Comparison of ENCODE assay signal across 17 cellular contexts in the genomic region with DNA sequence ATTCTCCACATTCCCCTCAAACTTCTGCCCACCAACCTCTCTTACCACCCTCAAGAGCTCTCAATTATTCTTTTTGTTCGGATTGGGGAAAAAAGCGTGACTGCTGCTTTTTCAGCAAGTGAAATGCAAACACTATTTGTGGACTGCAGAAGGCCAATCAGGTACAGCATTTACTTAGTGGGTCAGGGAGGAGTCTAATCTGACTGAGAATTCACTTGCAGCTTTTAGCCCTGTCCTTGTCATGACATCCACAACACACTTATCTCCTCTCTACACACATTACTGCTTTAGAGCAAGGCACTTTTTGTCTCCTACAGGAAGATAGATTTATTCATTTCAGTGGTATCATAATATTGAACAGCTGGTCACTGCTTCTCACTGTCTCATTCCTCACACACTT.
A peak's percentile ranks its signal among the peaks of the same experiment; 100 is the strongest.
DNase-seq lines count a peak whose midpoint lies in the region; ATAC-seq and TF ChIP-seq lines count a peak whose summit lies in the region.
"Had no signal": no experiment of that assay in that cellular context is flagged by ENCODE, and none has a peak within 500 bp of the region (broad histone marks: within the 10 kb centered on the region; RNA-seq: fewer than 3 reads in every experiment).

No MANE protein-coding gene starts in this region.

- H3K4me2 ChIP-seq in mammary epithelial cell (ENCODE audit: insufficient read depth, low read depth, low read length): no peak overlapping the region

- CTCF ChIA-PET in mammary epithelial cell (lab: Charles Lee; ENCODE audit: low non-redundant PET) (no interaction called here), MCF 10A (lab: Yijun Ruan, JAX) (interaction anchor here (0.9 to 1.0 kb wide), 2 partner anchors 13 to 57 kb away, joined by 3 to 4 read pairs; no protein-coding TSS in a partner anchor)

- TF ChIP-seq POLR2A in heart left ventricle (IDR thresholded peaks at IDR 0.05): no peak

- BruUV-seq in mammary epithelial cell (replicated peaks; lab: Mats Ljungman, UMichigan) (no TSS peak), MCF 10A (replicated peaks; lab: Mats Ljungman, UMichigan) (no TSS peak)

- no peak overlapping the region for H3K4me3 ChIP-seq in mammary epithelial cell (replicated peaks in 1 of 3; ENCODE audit: insufficient read depth in 1 of 3, low read depth in 2 of 3, low read length in 3 of 3)
- H3K4me3 ChIP-seq in endodermal cell (ENCODE audit: low read length): no peak overlapping the region
- no peak overlapping the region for H3K4me3 ChIP-seq in heart left ventricle

- H3K27me3 ChIP-seq in mammary epithelial cell (ENCODE audit: insufficient read depth, low read length) (peaks cover 2% of the 10 kb centered on the region), endodermal cell (ENCODE audit: control insufficient read depth, insufficient read depth, low read length, poor library complexity, severe bottlenecking) (no peaks in the 10 kb centered on the region), heart left ventricle (no peaks in the 10 kb centered on the region)

- H3K4me1 ChIP-seq in mammary epithelial cell (ENCODE audit: insufficient read depth, low read length) (peaks cover 3% of the 10 kb centered on the region), endodermal cell (ENCODE audit: control insufficient read depth, insufficient read depth, low read length) (no peaks in the 10 kb centered on the region), heart left ventricle (no peaks in the 10 kb centered on the region)

- H3K36me3 ChIP-seq in mammary epithelial cell (ENCODE audit: insufficient read depth, low read length): no peaks in the 10 kb centered on the region
- H3K36me3 ChIP-seq in endodermal cell (ENCODE audit: control insufficient read depth, insufficient read depth, low read length): no peaks in the 10 kb centered on the region
- H3K36me3 ChIP-seq in heart left ventricle: no peaks in the 10 kb centered on the region

- H3K79me2 ChIP-seq in mammary epithelial cell (ENCODE audit: insufficient read depth, low read length): no peaks in the 10 kb centered on the region

- H3K9me3 Mint-ChIP-seq in MCF 10A (ENCODE audit: unreplicated experiment) (no peaks in the 10 kb centered on the region), endodermal cell (no peaks in the 10 kb centered on the region)

- in situ Hi-C loops in mammary epithelial cell (cut with MboI; ENCODE audit: low sequenced_read_pairs in 2 of 2): no loop called here

- H3K4me1 Mint-ChIP-seq in MCF 10A (ENCODE audit: insufficient read depth, unreplicated experiment): peaks cover 7% of the 10 kb centered on the region
- peaks cover 6% of the 10 kb centered on the region for H3K4me1 Mint-ChIP-seq in endodermal cell
- H3K4me1 Mint-ChIP-seq: T-cell had no signal

- POLR2A ChIA-PET in MCF 10A (lab: Yijun Ruan, JAX): no interaction called here

- no peaks in the 10 kb centered on the region for H3K27me3 Mint-ChIP-seq in MCF 10A (ENCODE audit: insufficient read depth, unreplicated experiment)
- no peaks in the 10 kb centered on the region for H3K27me3 Mint-ChIP-seq in endodermal cell (ENCODE audit: insufficient read depth)
- H3K27me3 Mint-ChIP-seq: T-cell had no signal

- 23% methylated on average over 2 of the region's 2 CpGs for WGBS in mammary epithelial cell (ENCODE audit: low coverage, missing lambda C conversion rate)
- WGBS in endodermal cell (ENCODE audit: insufficient coverage in 1 of 2, insufficient read length in 1 of 2), 2 experiments: 39% methylated on average over 2 of the region's 2 CpGs; no CpG with 5 or more reads in 1 of the 2 experiments
- 21 to 65% (median 26%) methylated on average over 2 of the region's 2 CpGs for WGBS in heart left ventricle, 4 donors

- H3K9ac ChIP-seq in mammary epithelial cell (ENCODE audit: insufficient read depth, low read length) (no peak overlapping the region), endodermal cell (ENCODE audit: extremely low read depth, low read length, poor library complexity, severe bottlenecking) (no peak overlapping the region)

- intact Hi-C loops in mammary epithelial cell (cut with micrococcal nuclease) (no loop called here), MCF 10A (cut with micrococcal nuclease) (no loop called here), heart left ventricle (cut with DNase I) (no loop called here), left cardiac atrium (cut with DNase I) (no loop called here)

- no peak overlapping the region for H3K4me3 Mint-ChIP-seq in MCF 10A (ENCODE audit: unreplicated experiment)
- no peak overlapping the region for H3K4me3 Mint-ChIP-seq in endodermal cell
- H3K4me3 Mint-ChIP-seq: T-cell had no signal

- peak overlapping the region; percentile 65 for H2AFZ ChIP-seq in mammary epithelial cell (ENCODE audit: low read depth, low read length)

- H3K27ac ChIP-seq in mammary epithelial cell (ENCODE audit: insufficient read depth, low read depth, low read length) (no peak overlapping the region), endodermal cell (ENCODE audit: low read depth, low read length) (no peak overlapping the region), heart left ventricle (no peak overlapping the region)

- no peaks in the 10 kb centered on the region for H4K20me1 ChIP-seq in mammary epithelial cell (ENCODE audit: insufficient read depth, low read length)

- no peaks in the 10 kb centered on the region for H3K9me3 ChIP-seq in mammary epithelial cell (replicated peaks; ENCODE audit: insufficient read depth, low read length)
- H3K9me3 ChIP-seq in endodermal cell (ENCODE audit: control insufficient read depth, low read length): no peaks in the 10 kb centered on the region
- H3K9me3 ChIP-seq in heart left ventricle: no peaks in the 10 kb centered on the region

- H3K36me3 Mint-ChIP-seq in MCF 10A (ENCODE audit: insufficient read depth, unreplicated experiment) (no peaks in the 10 kb centered on the region), endodermal cell (ENCODE audit: low read depth) (no peaks in the 10 kb centered on the region)
- H3K36me3 Mint-ChIP-seq: T-cell had no signal

- H3K27ac Mint-ChIP-seq in MCF 10A (ENCODE audit: low read depth, unreplicated experiment) (no peak overlapping the region), endodermal cell (no peak overlapping the region)
- H3K27ac Mint-ChIP-seq: T-cell had no signal

- DNase-seq in mammary epithelial cell (no peak), MCF 10A (ENCODE audit: unreplicated experiment) (no peak), NCI-H69 (lab: John Stamatoyannopoulos, UW) (peak; percentile 8), fibroblast of peridontal ligament (ENCODE audit: extremely low read depth) (peak; percentile 25), endodermal cell (no peak), heart left ventricle (no peak), left cardiac atrium (no peak)
- DNase-seq: AML-193; HCEC 1CT; IMR-90; NCI-H1048; NCI-H1436 treated with DMSO at 0.1 percent for 48 hours; NCI-H524; NK-92 treated with Interleukin-12 subunit alpha and Interleukin-12 subunit beta, amount 100 ng/mL, for 24 hours; SHP77; T-cell had no signal

- dilution Hi-C loops in mammary epithelial cell (cut with HindIII; ENCODE audit: low sequenced_read_pairs): no loop called here

- ATAC-seq in heart left ventricle (no peak), left cardiac atrium (no peak)
- ATAC-seq: SK-N-SH treated with all-trans-retinoic acid at 6 μM for 48 hours, T-cell had no signal

- no peak for TF ChIP-seq CTCF in mammary epithelial cell (conservative IDR thresholded peaks at IDR 0.05 in 1 of 2, IDR thresholded peaks at IDR 0.05 in 1 of 2; ENCODE audit: extremely low read depth in 1 of 2, insufficient read depth in 1 of 2, low read depth in 1 of 2, low read length in 2 of 2)
- TF ChIP-seq CTCF in MCF 10A (IDR thresholded peaks at IDR 0.05; ENCODE audit: unreplicated experiment): no peak
- TF ChIP-seq CTCF in endodermal cell (conservative IDR thresholded peaks at IDR 0.05): no peak
- TF ChIP-seq CTCF in heart left ventricle (IDR thresholded peaks at IDR 0.05): no peak

Comparison
In these comparisons a context has a peak if more than half of its experiments do, and no peak if none do; other contexts are left out.
1. DNase-seq: peak in NCI-H69 (single experiment) and fibroblast of peridontal ligament (single experiment); none in mammary epithelial cell (single experiment), MCF 10A (single experiment), endodermal cell (single experiment), heart left ventricle (0 of 5) and left cardiac atrium (single experiment).